In genomic region chr2:211306929-211307328, GRCh38 we compare ENCODE assay signal across 21 cellular contexts.
DNase-seq lines count a peak whose midpoint lies in the region; ATAC-seq, FAIRE-seq and TF ChIP-seq lines count a peak whose summit lies in the region.
"Had no signal": no experiment of that assay in that cellular context is flagged by ENCODE, and none has a peak within 500 bp of the region (broad histone marks: within the 10 kb centered on the region; RNA-seq: fewer than 3 reads in every experiment).

No MANE protein-coding gene starts in this region.

- no peak for TF ChIP-seq POLR2A in suprapubic skin (IDR thresholded peaks at IDR 0.05)

- no peak for FAIRE-seq in bronchial epithelial cell (lab: Jason Lieb, UNC)
- FAIRE-seq: GM18507 had no signal

- WGBS in suprapubic skin: 58% methylated on average over 3 of the region's 3 CpGs

- H3K9me3 ChIP-seq in suprapubic skin: no peaks in the 10 kb centered on the region
- H3K9me3 ChIP-seq: SK-N-SH had no signal

- no peak for TF ChIP-seq EP300 in suprapubic skin (IDR thresholded peaks at IDR 0.05)

- H3K27ac ChIP-seq in suprapubic skin: no peak overlapping the region
- H3K27ac ChIP-seq: HL-60 had no signal

- H3K4me3 ChIP-seq in bronchial epithelial cell (ENCODE audit: low read depth, low read length) (no peak overlapping the region), suprapubic skin (no peak overlapping the region)

- DNase-seq in bronchial epithelial cell (ENCODE audit: low read depth) (peak; percentile 0), suprapubic skin (ENCODE audit: low spot score in 2 of 2) (no peak), NCI-H748 treated with DMSO at 0.1 percent for 48 hours (lab: John Stamatoyannopoulos, UW) (no peak)
- DNase-seq in activated CD4-positive, alpha-beta T cell treated with anti-CD3 and anti-CD28 coated beads, Interleukin-2, amount 50 U/mL, for 1 hour: no peak
- DNase-seq: CD4-positive, CD25-positive, alpha-beta regulatory T cell; DMS79 treated with DMSO at 0.1 percent for 48 hours; GOT3; KBM-7; NCI-H1092; NCI-H1436 treated with DMSO at 0.1 percent for 48 hours; NCI-H1930; NCI-H69; SIG-M5; SK-N-SH; T-cell had no signal

- H3K27me3 ChIP-seq in bronchial epithelial cell (ENCODE audit: control insufficient read depth, insufficient read depth, low read length) (no peaks in the 10 kb centered on the region), suprapubic skin (no peaks in the 10 kb centered on the region)

- H3K36me3 ChIP-seq in bronchial epithelial cell (ENCODE audit: control insufficient read depth, insufficient read depth, low read length) (no peaks in the 10 kb centered on the region), suprapubic skin (no peaks in the 10 kb centered on the region)

- H3K4me1 ChIP-seq in suprapubic skin: no peaks in the 10 kb centered on the region

- no peak for TF ChIP-seq CTCF in bronchial epithelial cell (IDR thresholded peaks at IDR 0.05; ENCODE audit: insufficient read depth, low read length, severe bottlenecking)
- no peak for TF ChIP-seq CTCF in suprapubic skin (IDR thresholded peaks at IDR 0.05)

- ATAC-seq in GM18907 (IDR thresholded peaks at IDR 0.05; ENCODE audit: unreplicated experiment): peak; percentile 43
- ATAC-seq in HG03442 (IDR thresholded peaks at IDR 0.05; ENCODE audit: unreplicated experiment): peak; percentile 44
- ATAC-seq in GM21786 (IDR thresholded peaks at IDR 0.05; ENCODE audit: unreplicated experiment): no peak
- ATAC-seq: HCT116, T-cell had no signal
